In genomic region chr9:97850746-97851449, GRCh38 we compare ENCODE assay signal across 17 cellular contexts. TPM values are rescaled to one million over a fixed set of nuclear protein-coding genes. Genes with fewer than 3 reads are reported as not detected.
DNase-seq lines count a peak whose midpoint lies in the region; ATAC-seq and TF ChIP-seq lines count a peak whose summit lies in the region.
"Had no signal": no experiment of that assay in that cellular context is flagged by ENCODE, and none has a peak within 500 bp of the region (broad histone marks: within the 10 kb centered on the region; RNA-seq: fewer than 3 reads in every experiment).

No MANE protein-coding gene starts in this region.

- H3K4me1 Mint-ChIP-seq in activated CD4-positive, alpha-beta T cell treated with anti-CD3 and anti-CD28 coated beads, Interleukin-2, amount 10 ng/mL, durations not matched to agents 24 days and 14 days = peaks cover 14% of the 10 kb centered on the region
- H3K4me1 Mint-ChIP-seq in activated CD4-positive, alpha-beta T cell treated with anti-CD3 and anti-CD28 coated beads for 36 hours = peaks cover 20% of the 10 kb centered on the region
- peaks cover 26% of the 10 kb centered on the region for H3K4me1 Mint-ChIP-seq in activated CD8-positive, alpha-beta T cell treated with anti-CD3 and anti-CD28 coated beads for 36 hours (ENCODE audit: low read depth)

- H3K27ac ChIP-seq in thyroid gland = peak overlapping the region; percentile 92 to 96 (median 95)

- H3K27me3 Mint-ChIP-seq in activated CD4-positive, alpha-beta T cell treated with anti-CD3 and anti-CD28 coated beads, Interleukin-2, amount 10 ng/mL, durations not matched to agents 24 days and 14 days = peaks cover 75% of the 10 kb centered on the region
- peaks cover 76% of the 10 kb centered on the region for H3K27me3 Mint-ChIP-seq in activated CD4-positive, alpha-beta T cell treated with anti-CD3 and anti-CD28 coated beads for 36 hours
- H3K27me3 Mint-ChIP-seq in activated CD8-positive, alpha-beta T cell treated with anti-CD3 and anti-CD28 coated beads for 36 hours = peaks cover 80% of the 10 kb centered on the region

- no peak for ATAC-seq in activated CD4-positive, alpha-beta T cell treated with anti-CD3 and anti-CD28 coated beads for 36 hours
- no peak for ATAC-seq in activated CD8-positive, alpha-beta T cell treated with anti-CD3 and anti-CD28 coated beads for 36 hours
- ATAC-seq: Panc1 had no signal

- CTCF ChIA-PET in activated CD4-positive, alpha-beta T cell treated with anti-CD3 and anti-CD28 coated beads for 36 hours (lab: Charles Lee) = interaction anchor here (0.5 to 2.0 kb wide), 4 partner anchors 15 to 254 kb away, joined by 3 to 4 read pairs (median 4); no protein-coding TSS in a partner anchor
- CTCF ChIA-PET in activated CD8-positive, alpha-beta T cell treated with anti-CD3 and anti-CD28 coated beads for 36 hours (lab: Charles Lee) = interaction anchor here (1.2 to 1.4 kb wide), 2 partner anchors 40 to 42 kb away, joined by 3 to 4 read pairs; no protein-coding TSS in a partner anchor

- peaks cover 4% of the 10 kb centered on the region for H3K9me3 Mint-ChIP-seq in activated CD4-positive, alpha-beta T cell treated with anti-CD3 and anti-CD28 coated beads, Interleukin-2, amount 10 ng/mL, durations not matched to agents 24 days and 14 days
- no peaks in the 10 kb centered on the region for H3K9me3 Mint-ChIP-seq in activated CD4-positive, alpha-beta T cell treated with anti-CD3 and anti-CD28 coated beads for 36 hours (ENCODE audit: low read depth)
- no peaks in the 10 kb centered on the region for H3K9me3 Mint-ChIP-seq in activated CD8-positive, alpha-beta T cell treated with anti-CD3 and anti-CD28 coated beads for 36 hours

- DNase-seq in activated CD4-positive, alpha-beta T cell treated with anti-CD3 and anti-CD28 coated beads, Interleukin-2, amount 10 ng/mL, durations not matched to agents 24 days and 14 days = peak; percentile 55
- no peak for DNase-seq in activated CD4-positive, alpha-beta T cell treated with anti-CD3 and anti-CD28 coated beads for 36 hours
- DNase-seq in KG1 (lab: John Stamatoyannopoulos, UW) (peak; percentile 23), epithelial cell of proximal tubule (ENCODE audit: low read depth) (no peak), thyroid gland (peak; percentile 40 to 41), BE2C (no peak), NOMO-1 (lab: John Stamatoyannopoulos, UW; ENCODE audit: unreplicated experiment in 2 of 2) (no peak)
- DNase-seq in activated CD8-positive, alpha-beta T cell treated with anti-CD3 and anti-CD28 coated beads for 36 hours = no peak
- DNase-seq: DND-41, NCI-H1436, NCI-H2081 treated with DMSO at 0.1 percent for 48 hours, NCI-H69, Right ventricle myocardium superior had no signal

- peaks cover 23 to 24% of the 10 kb centered on the region in 2 donors for H3K4me1 ChIP-seq in thyroid gland
- no peaks in the 10 kb centered on the region for H3K4me1 ChIP-seq in BE2C

- H3K4me3 Mint-ChIP-seq in activated CD4-positive, alpha-beta T cell treated with anti-CD3 and anti-CD28 coated beads, Interleukin-2, amount 10 ng/mL, durations not matched to agents 24 days and 14 days = no peak overlapping the region
- no peak overlapping the region for H3K4me3 Mint-ChIP-seq in activated CD4-positive, alpha-beta T cell treated with anti-CD3 and anti-CD28 coated beads for 36 hours
- H3K4me3 Mint-ChIP-seq in activated CD8-positive, alpha-beta T cell treated with anti-CD3 and anti-CD28 coated beads for 36 hours = no peak overlapping the region

- H3K36me3 ChIP-seq in thyroid gland (peaks cover 15 to 22% of the 10 kb centered on the region in 2 donors), BE2C (no peaks in the 10 kb centered on the region)

- H3K27ac Mint-ChIP-seq in activated CD4-positive, alpha-beta T cell treated with anti-CD3 and anti-CD28 coated beads, Interleukin-2, amount 10 ng/mL, durations not matched to agents 24 days and 14 days = no peak overlapping the region
- no peak overlapping the region for H3K27ac Mint-ChIP-seq in activated CD4-positive, alpha-beta T cell treated with anti-CD3 and anti-CD28 coated beads for 36 hours
- H3K27ac Mint-ChIP-seq in activated CD8-positive, alpha-beta T cell treated with anti-CD3 and anti-CD28 coated beads for 36 hours = no peak overlapping the region
- H3K27ac Mint-ChIP-seq: CD14-positive monocyte had no signal

- POLR2A ChIA-PET in activated CD4-positive, alpha-beta T cell treated with anti-CD3 and anti-CD28 coated beads for 36 hours (lab: Charles Lee) = no interaction called here
- POLR2A ChIA-PET in activated CD8-positive, alpha-beta T cell treated with anti-CD3 and anti-CD28 coated beads for 36 hours (lab: Charles Lee) = interaction anchor here (0.9 to 1.6 kb wide), 3 partner anchors 14 to 40 kb away, joined by 3 read pairs; no protein-coding TSS in a partner anchor

- intact Hi-C loops in activated CD4-positive, alpha-beta T cell treated with anti-CD3 and anti-CD28 coated beads, Interleukin-2, amount 10 ng/mL, durations not matched to agents 24 days and 14 days (cut with micrococcal nuclease) = no loop called here
- intact Hi-C loops in activated CD4-positive, alpha-beta T cell treated with anti-CD3 and anti-CD28 coated beads for 36 hours (cut with DNase I, micrococcal nuclease) = loop anchor here (1.0 to 5.0 kb wide), 3 partner anchors 7 to 349 kb away; partner anchors contain the start of gene TMOD1 (in 1 of the 2)
- intact Hi-C loops in thyroid gland (cut with DNase I) = no loop called here
- intact Hi-C loops in activated CD8-positive, alpha-beta T cell treated with anti-CD3 and anti-CD28 coated beads for 36 hours (cut with micrococcal nuclease) = no loop called here

- no peaks in the 10 kb centered on the region for H3K9me3 ChIP-seq in thyroid gland
- H3K9me3 ChIP-seq in BE2C = no peaks in the 10 kb centered on the region; the same call in 1 of the 2 replicates

- no peak for TF ChIP-seq POLR2A in thyroid gland (IDR thresholded peaks at IDR 0.05)

- H3K36me3 Mint-ChIP-seq in activated CD4-positive, alpha-beta T cell treated with anti-CD3 and anti-CD28 coated beads, Interleukin-2, amount 10 ng/mL, durations not matched to agents 24 days and 14 days (ENCODE audit: low read depth) = peaks cover 4% of the 10 kb centered on the region
- H3K36me3 Mint-ChIP-seq in activated CD4-positive, alpha-beta T cell treated with anti-CD3 and anti-CD28 coated beads for 36 hours (ENCODE audit: low read depth) = no peaks in the 10 kb centered on the region
- peaks cover 2% of the 10 kb centered on the region for H3K36me3 Mint-ChIP-seq in activated CD8-positive, alpha-beta T cell treated with anti-CD3 and anti-CD28 coated beads for 36 hours (ENCODE audit: low read depth)

- WGBS in thyroid gland, 2 donors = 10% methylated on average over 13 of the region's 13 CpGs

- no peaks in the 10 kb centered on the region for H3K27me3 ChIP-seq in thyroid gland
- peaks cover 99% of the 10 kb centered on the region for H3K27me3 ChIP-seq in BE2C

- no peak for TF ChIP-seq CTCF in epithelial cell of proximal tubule (conservative IDR thresholded peaks at IDR 0.05; ENCODE audit: low read depth, low read length)
- no peak for TF ChIP-seq CTCF in thyroid gland (IDR thresholded peaks at IDR 0.05)
- no peak for TF ChIP-seq CTCF in BE2C (IDR thresholded peaks at IDR 0.05; ENCODE audit: low read depth, low read length)
- TF ChIP-seq CTCF in activated CD8-positive, alpha-beta T cell treated with anti-CD3 and anti-CD28 coated beads for 36 hours (IDR thresholded peaks at IDR 0.05) = no peak

- H3K4me3 ChIP-seq in epithelial cell of proximal tubule (ENCODE audit: low read depth, low read length) (peak overlapping the region; percentile 56), thyroid gland (replicated peaks in 1 of 3) (peak overlapping the region in 2 of 3 donors; percentile 47 to 74), BE2C (ENCODE audit: low read depth, low read length) (no peak overlapping the region)

RNA-seq across cellular contexts. Expression of gene FOXE1, which starts 2.1 kb away (rescaled TPM):
- total RNA-seq in activated CD4-positive, alpha-beta T cell treated with anti-CD3 and anti-CD28 coated beads, Interleukin-2, amount 10 ng/mL, durations not matched to agents 24 days and 14 days = not detected in 2 replicates
- total RNA-seq in activated CD4-positive, alpha-beta T cell treated with anti-CD3 and anti-CD28 coated beads for 36 hours = under 1 TPM; 0.07 TPM
- 0.35 and 1.1 TPM in 2 replicates for total RNA-seq in epithelial cell of proximal tubule
- total RNA-seq in thyroid gland = 100 to 1,000 TPM; 405 to 748 (median 454) TPM
- not detected for polyA plus RNA-seq in BE2C (2012; ENCODE audit: insufficient read depth, insufficient read length, low read depth)
- total RNA-seq in activated CD8-positive, alpha-beta T cell treated with anti-CD3 and anti-CD28 coated beads for 36 hours = under 1 TPM in 1 of 2 experiments, not detected in 1; 0.09 TPM
- total RNA-seq: A172, H4, Right ventricle myocardium superior had no signal
- polyA plus RNA-seq: CD14-positive monocyte had no signal

Comparison
In these comparisons a context has a peak if more than half of its experiments do, and no peak if none do; other contexts are left out.
1. DNase-seq: peak in activated CD4-positive, alpha-beta T cell treated with anti-CD3 and anti-CD28 coated beads, Interleukin-2, amount 10 ng/mL, durations not matched to agents 24 days and 14 days (single experiment), KG1 (single experiment) and thyroid gland (2 of 2); none in activated CD4-positive, alpha-beta T cell treated with anti-CD3 and anti-CD28 coated beads for 36 hours (single experiment), epithelial cell of proximal tubule (single experiment), BE2C (single experiment), activated CD8-positive, alpha-beta T cell treated with anti-CD3 and anti-CD28 coated beads for 36 hours (single experiment) and NOMO-1 (0 of 2).
2. intact Hi-C loops: an anchor here in activated CD4-positive, alpha-beta T cell treated with anti-CD3 and anti-CD28 coated beads for 36 hours (1.0 to 5.0 kb wide); none called in activated CD4-positive, alpha-beta T cell treated with anti-CD3 and anti-CD28 coated beads, Interleukin-2, amount 10 ng/mL, durations not matched to agents 24 days and 14 days, thyroid gland and activated CD8-positive, alpha-beta T cell treated with anti-CD3 and anti-CD28 coated beads for 36 hours.
3. RNA of gene FOXE1, which starts 2.1 kb away (total RNA-seq): 405 to 748 TPM in thyroid gland; 0.35 to 1.1 TPM in epithelial cell of proximal tubule, 0.09 TPM in activated CD8-positive, alpha-beta T cell treated with anti-CD3 and anti-CD28 coated beads for 36 hours, 0.07 TPM in activated CD4-positive, alpha-beta T cell treated with anti-CD3 and anti-CD28 coated beads for 36 hours and not detected in activated CD4-positive, alpha-beta T cell treated with anti-CD3 and anti-CD28 coated beads, Interleukin-2, amount 10 ng/mL, durations not matched to agents 24 days and 14 days; every median in the first group is over 100 times any median in the second.